1 cellular context compared by ENCODE assay signal in the genomic region with DNA sequence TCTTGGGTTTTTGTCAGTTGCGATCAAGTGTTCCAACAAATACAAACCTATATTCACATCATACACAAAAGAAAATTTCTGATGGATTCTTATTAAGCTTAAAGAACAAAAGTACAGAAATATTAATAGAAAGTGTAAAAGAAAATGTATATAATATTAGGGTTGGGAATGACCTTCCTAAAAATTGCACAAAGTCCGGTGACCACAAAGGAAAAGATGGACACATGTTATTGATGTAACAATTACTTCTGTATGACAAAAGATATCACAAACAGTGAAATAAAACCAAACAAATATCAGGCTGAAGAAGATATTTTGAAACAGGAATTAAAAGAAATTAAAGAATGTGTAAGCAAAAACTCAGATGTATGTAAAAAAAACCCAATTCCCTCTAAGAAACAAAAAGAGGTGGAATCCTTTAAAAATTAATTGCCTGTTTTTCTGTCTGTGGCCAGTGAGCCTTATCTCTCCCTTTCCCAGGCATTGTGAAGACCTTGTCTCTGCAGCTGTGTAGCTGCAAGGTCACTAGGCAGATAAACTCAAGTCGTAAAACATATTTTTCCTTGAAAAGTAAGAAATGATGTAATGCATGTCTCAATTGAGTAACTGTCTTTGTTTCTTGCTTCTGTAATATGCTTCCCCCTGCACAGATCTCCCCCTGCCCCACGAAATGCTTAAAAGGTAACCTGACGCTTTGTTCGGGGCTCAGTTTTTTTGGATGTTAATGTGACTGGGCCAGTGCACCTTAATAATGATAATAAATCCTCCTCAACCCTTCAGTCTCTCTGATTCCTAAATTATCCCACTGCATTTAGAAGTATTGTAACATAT.
TF ChIP-seq lines count a peak whose summit lies in the region.

No MANE protein-coding gene starts in this region.

TF ChIP-seq in K562, 482 proteins besides CTCF, POLR2A, EP300 and RAD21 (continued from another document and continues in another):
- TF ChIP-seq, protein P1, sequence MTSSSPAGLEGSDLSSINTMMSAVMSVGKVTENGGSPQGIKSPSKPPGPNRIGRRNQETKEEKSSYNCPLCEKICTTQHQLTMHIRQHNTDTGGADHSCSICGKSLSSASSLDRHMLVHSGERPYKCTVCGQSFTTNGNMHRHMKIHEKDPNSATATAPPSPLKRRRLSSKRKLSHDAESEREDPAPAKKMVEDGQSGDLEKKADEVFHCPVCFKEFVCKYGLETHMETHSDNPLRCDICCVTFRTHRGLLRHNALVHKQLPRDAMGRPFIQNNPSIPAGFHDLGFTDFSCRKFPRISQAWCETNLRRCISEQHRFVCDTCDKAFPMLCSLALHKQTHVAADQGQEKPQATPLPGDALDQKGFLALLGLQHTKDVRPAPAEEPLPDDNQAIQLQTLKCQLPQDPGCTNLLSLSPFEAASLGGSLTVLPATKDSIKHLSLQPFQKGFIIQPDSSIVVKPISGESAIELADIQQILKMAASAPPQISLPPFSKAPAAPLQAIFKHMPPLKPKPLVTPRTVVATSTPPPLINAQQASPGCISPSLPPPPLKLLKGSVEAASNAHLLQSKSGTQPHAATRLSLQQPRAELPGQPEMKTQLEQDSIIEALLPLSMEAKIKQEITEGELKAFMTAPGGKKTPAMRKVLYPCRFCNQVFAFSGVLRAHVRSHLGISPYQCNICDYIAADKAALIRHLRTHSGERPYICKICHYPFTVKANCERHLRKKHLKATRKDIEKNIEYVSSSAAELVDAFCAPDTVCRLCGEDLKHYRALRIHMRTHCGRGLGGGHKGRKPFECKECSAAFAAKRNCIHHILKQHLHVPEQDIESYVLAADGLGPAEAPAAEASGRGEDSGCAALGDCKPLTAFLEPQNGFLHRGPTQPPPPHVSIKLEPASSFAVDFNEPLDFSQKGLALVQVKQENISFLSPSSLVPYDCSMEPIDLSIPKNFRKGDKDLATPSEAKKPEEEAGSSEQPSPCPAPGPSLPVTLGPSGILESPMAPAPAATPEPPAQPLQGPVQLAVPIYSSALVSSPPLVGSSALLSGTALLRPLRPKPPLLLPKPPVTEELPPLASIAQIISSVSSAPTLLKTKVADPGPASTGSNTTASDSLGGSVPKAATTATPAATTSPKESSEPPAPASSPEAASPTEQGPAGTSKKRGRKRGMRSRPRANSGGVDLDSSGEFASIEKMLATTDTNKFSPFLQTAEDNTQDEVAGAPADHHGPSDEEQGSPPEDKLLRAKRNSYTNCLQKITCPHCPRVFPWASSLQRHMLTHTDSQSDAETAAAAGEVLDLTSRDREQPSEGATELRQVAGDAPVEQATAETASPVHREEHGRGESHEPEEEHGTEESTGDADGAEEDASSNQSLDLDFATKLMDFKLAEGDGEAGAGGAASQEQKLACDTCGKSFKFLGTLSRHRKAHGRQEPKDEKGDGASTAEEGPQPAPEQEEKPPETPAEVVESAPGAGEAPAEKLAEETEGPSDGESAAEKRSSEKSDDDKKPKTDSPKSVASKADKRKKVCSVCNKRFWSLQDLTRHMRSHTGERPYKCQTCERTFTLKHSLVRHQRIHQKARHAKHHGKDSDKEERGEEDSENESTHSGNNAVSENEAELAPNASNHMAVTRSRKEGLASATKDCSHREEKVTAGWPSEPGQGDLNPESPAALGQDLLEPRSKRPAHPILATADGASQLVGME (CRISPR knock-in tag; IDR thresholded peaks at IDR 0.05), result no peak
- TF ChIP-seq FOXM1 (IDR thresholded peaks at IDR 0.05; ENCODE audit: low read depth), result peak; percentile 85
- TF ChIP-seq FOXM1 (CRISPR knock-in tag; IDR thresholded peaks at IDR 0.05; ENCODE audit: low read depth), result no peak
- TF ChIP-seq, protein P2, sequence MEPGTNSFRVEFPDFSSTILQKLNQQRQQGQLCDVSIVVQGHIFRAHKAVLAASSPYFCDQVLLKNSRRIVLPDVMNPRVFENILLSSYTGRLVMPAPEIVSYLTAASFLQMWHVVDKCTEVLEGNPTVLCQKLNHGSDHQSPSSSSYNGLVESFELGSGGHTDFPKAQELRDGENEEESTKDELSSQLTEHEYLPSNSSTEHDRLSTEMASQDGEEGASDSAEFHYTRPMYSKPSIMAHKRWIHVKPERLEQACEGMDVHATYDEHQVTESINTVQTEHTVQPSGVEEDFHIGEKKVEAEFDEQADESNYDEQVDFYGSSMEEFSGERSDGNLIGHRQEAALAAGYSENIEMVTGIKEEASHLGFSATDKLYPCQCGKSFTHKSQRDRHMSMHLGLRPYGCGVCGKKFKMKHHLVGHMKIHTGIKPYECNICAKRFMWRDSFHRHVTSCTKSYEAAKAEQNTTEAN (CRISPR knock-in tag; IDR thresholded peaks at IDR 0.05), result no peak
- TF ChIP-seq CHD2 (IDR thresholded peaks at IDR 0.05; ENCODE audit: low read depth, low read length), result no peak
- TF ChIP-seq ZNF282 (CRISPR knock-in tag; IDR thresholded peaks at IDR 0.05), result no peak
- peak; percentile 84 for TF ChIP-seq BRD9 (IDR thresholded peaks at IDR 0.05; ENCODE audit: low read depth, partially characterized antibody)
- no peak for TF ChIP-seq TRIM28 (IDR thresholded peaks at IDR 0.05)
- TF ChIP-seq MYNN (IDR thresholded peaks at IDR 0.05), result peak; percentile 82
- TF ChIP-seq MYNN (CRISPR knock-in tag; IDR thresholded peaks at IDR 0.05), result no peak
- TF ChIP-seq RBM17 (IDR thresholded peaks at IDR 0.05; ENCODE audit: borderline replicate concordance, low read depth, low read length), result no peak
- TF ChIP-seq FOXP1 (CRISPR knock-in tag; IDR thresholded peaks at IDR 0.05), result no peak
- no peak for TF ChIP-seq HLTF (IDR thresholded peaks at IDR 0.05)
- TF ChIP-seq, protein P3, sequence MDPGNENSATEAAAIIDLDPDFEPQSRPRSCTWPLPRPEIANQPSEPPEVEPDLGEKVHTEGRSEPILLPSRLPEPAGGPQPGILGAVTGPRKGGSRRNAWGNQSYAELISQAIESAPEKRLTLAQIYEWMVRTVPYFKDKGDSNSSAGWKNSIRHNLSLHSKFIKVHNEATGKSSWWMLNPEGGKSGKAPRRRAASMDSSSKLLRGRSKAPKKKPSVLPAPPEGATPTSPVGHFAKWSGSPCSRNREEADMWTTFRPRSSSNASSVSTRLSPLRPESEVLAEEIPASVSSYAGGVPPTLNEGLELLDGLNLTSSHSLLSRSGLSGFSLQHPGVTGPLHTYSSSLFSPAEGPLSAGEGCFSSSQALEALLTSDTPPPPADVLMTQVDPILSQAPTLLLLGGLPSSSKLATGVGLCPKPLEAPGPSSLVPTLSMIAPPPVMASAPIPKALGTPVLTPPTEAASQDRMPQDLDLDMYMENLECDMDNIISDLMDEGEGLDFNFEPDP (CRISPR knock-in tag; IDR thresholded peaks at IDR 0.05), result no peak
- no peak for TF ChIP-seq ZNF561 (CRISPR knock-in tag; conservative IDR thresholded peaks at IDR 0.05)
- TF ChIP-seq, protein P4, sequence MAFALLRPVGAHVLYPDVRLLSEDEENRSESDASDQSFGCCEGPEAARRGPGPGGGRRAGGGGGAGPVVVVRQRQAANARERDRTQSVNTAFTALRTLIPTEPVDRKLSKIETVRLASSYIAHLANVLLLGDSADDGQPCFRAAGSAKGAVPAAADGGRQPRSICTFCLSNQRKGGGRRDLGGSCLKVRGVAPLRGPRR (CRISPR knock-in tag; IDR thresholded peaks at IDR 0.05), result no peak
- TF ChIP-seq POLR3G (IDR thresholded peaks at IDR 0.05; ENCODE audit: extremely low read depth, insufficient read length, insufficient replicate concordance), result no peak
- TF ChIP-seq DACH1 (IDR thresholded peaks at IDR 0.05; ENCODE audit: partially characterized antibody), result peak; percentile 90
- TF ChIP-seq, protein P5, sequence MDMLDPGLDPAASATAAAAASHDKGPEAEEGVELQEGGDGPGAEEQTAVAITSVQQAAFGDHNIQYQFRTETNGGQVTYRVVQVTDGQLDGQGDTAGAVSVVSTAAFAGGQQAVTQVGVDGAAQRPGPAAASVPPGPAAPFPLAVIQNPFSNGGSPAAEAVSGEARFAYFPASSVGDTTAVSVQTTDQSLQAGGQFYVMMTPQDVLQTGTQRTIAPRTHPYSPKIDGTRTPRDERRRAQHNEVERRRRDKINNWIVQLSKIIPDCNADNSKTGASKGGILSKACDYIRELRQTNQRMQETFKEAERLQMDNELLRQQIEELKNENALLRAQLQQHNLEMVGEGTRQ (CRISPR knock-in tag; IDR thresholded peaks at IDR 0.05), result no peak
- peak; percentile 62; the same call in 1 of the 2 replicates for TF ChIP-seq ZNF197 (CRISPR knock-in tag; IDR thresholded peaks at IDR 0.05; ENCODE audit: low read depth)
- TF ChIP-seq RBM15 (IDR thresholded peaks at IDR 0.05; ENCODE audit: insufficient read depth, low read length), result no peak
- TF ChIP-seq, protein P6, sequence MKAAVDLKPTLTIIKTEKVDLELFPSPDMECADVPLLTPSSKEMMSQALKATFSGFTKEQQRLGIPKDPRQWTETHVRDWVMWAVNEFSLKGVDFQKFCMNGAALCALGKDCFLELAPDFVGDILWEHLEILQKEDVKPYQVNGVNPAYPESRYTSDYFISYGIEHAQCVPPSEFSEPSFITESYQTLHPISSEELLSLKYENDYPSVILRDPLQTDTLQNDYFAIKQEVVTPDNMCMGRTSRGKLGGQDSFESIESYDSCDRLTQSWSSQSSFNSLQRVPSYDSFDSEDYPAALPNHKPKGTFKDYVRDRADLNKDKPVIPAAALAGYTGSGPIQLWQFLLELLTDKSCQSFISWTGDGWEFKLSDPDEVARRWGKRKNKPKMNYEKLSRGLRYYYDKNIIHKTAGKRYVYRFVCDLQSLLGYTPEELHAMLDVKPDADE (conservative IDR thresholded peaks at IDR 0.05; ENCODE audit: control insufficient read depth, low read depth, low read length), result no peak
- no peak for TF ChIP-seq NFXL1 (CRISPR knock-in tag; IDR thresholded peaks at IDR 0.05)
- TF ChIP-seq, protein P7, sequence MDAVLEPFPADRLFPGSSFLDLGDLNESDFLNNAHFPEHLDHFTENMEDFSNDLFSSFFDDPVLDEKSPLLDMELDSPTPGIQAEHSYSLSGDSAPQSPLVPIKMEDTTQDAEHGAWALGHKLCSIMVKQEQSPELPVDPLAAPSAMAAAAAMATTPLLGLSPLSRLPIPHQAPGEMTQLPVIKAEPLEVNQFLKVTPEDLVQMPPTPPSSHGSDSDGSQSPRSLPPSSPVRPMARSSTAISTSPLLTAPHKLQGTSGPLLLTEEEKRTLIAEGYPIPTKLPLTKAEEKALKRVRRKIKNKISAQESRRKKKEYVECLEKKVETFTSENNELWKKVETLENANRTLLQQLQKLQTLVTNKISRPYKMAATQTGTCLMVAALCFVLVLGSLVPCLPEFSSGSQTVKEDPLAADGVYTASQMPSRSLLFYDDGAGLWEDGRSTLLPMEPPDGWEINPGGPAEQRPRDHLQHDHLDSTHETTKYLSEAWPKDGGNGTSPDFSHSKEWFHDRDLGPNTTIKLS (IDR thresholded peaks at IDR 0.05; ENCODE audit: borderline replicate concordance, low read depth), result no peak
- TF ChIP-seq RHOXF2B (CRISPR knock-in tag; conservative IDR thresholded peaks at IDR 0.05), result no peak
- TF ChIP-seq CREBBP (IDR thresholded peaks at IDR 0.05; ENCODE audit: low read depth, low read length), result no peak
- TF ChIP-seq ZNF764 (CRISPR knock-in tag; IDR thresholded peaks at IDR 0.05; ENCODE audit: low read depth), result no peak
- TF ChIP-seq CEBPB (tag; IDR thresholded peaks at IDR 0.05), result peak; percentile 97
- TF ChIP-seq SAP30 (IDR thresholded peaks at IDR 0.05; ENCODE audit: borderline replicate concordance, insufficient read depth, low read depth, low read length, poor library complexity, severe bottlenecking), result no peak
- no peak for TF ChIP-seq KLF13 (tag; IDR thresholded peaks at IDR 0.05; ENCODE audit: borderline replicate concordance, low read depth)
- TF ChIP-seq NCOA4 (IDR thresholded peaks at IDR 0.05; ENCODE audit: partially characterized antibody), result no peak
- TF ChIP-seq PRPF4 (IDR thresholded peaks at IDR 0.05; ENCODE audit: insufficient read depth, low read depth, low read length, poor library complexity, severe bottlenecking), result no peak
- no peak for TF ChIP-seq BRCA1 (IDR thresholded peaks at IDR 0.05)
- TF ChIP-seq BRCA1 (CRISPR knock-in tag; IDR thresholded peaks at IDR 0.05), result no peak
- TF ChIP-seq IFI16 (CRISPR knock-in tag; IDR thresholded peaks at IDR 0.05), result no peak
- no peak for TF ChIP-seq ZNF780A (CRISPR knock-in tag; IDR thresholded peaks at IDR 0.05)
- TF ChIP-seq ZNF766 (CRISPR knock-in tag; conservative IDR thresholded peaks at IDR 0.05), result peak; percentile 72
- TF ChIP-seq XRCC3 (IDR thresholded peaks at IDR 0.05), result no peak
- 0 out of 2 replicates have a peak, but pooled peaks have one; percentile 48 for TF ChIP-seq ZFX (CRISPR knock-in tag; IDR thresholded peaks at IDR 0.05)
- no peak for TF ChIP-seq KLF10 (CRISPR knock-in tag; IDR thresholded peaks at IDR 0.05)
- no peak for TF ChIP-seq CHD1 (IDR thresholded peaks at IDR 0.05; ENCODE audit: low read length)
- TF ChIP-seq ZNF239 (CRISPR knock-in tag; IDR thresholded peaks at IDR 0.05), result no peak
- TF ChIP-seq, protein P8, sequence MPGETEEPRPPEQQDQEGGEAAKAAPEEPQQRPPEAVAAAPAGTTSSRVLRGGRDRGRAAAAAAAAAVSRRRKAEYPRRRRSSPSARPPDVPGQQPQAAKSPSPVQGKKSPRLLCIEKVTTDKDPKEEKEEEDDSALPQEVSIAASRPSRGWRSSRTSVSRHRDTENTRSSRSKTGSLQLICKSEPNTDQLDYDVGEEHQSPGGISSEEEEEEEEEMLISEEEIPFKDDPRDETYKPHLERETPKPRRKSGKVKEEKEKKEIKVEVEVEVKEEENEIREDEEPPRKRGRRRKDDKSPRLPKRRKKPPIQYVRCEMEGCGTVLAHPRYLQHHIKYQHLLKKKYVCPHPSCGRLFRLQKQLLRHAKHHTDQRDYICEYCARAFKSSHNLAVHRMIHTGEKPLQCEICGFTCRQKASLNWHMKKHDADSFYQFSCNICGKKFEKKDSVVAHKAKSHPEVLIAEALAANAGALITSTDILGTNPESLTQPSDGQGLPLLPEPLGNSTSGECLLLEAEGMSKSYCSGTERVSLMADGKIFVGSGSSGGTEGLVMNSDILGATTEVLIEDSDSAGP (CRISPR knock-in tag; IDR thresholded peaks at IDR 0.05), result no peak
- no peak for TF ChIP-seq ZNF696 (CRISPR knock-in tag; conservative IDR thresholded peaks at IDR 0.05)
- no peak for TF ChIP-seq DNMT1 (IDR thresholded peaks at IDR 0.05)
- no peak for TF ChIP-seq BDP1 (IDR thresholded peaks at IDR 0.05; ENCODE audit: insufficient read depth, insufficient read length)
- peak; percentile 5 for TF ChIP-seq BACH1 (tag; IDR thresholded peaks at IDR 0.05)
- TF ChIP-seq SREBF2 (CRISPR knock-in tag; IDR thresholded peaks at IDR 0.05), result no peak
- TF ChIP-seq, protein P9, sequence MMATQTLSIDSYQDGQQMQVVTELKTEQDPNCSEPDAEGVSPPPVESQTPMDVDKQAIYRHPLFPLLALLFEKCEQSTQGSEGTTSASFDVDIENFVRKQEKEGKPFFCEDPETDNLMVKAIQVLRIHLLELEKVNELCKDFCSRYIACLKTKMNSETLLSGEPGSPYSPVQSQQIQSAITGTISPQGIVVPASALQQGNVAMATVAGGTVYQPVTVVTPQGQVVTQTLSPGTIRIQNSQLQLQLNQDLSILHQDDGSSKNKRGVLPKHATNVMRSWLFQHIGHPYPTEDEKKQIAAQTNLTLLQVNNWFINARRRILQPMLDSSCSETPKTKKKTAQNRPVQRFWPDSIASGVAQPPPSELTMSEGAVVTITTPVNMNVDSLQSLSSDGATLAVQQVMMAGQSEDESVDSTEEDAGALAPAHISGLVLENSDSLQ (IDR thresholded peaks at IDR 0.05), result peak; percentile 68
